In genomic region chr18:3247243-3248061, GRCh38 we compare ENCODE assay signal across 8 cellular contexts. TPM values are rescaled to one million over a fixed set of nuclear protein-coding genes. Genes with fewer than 3 reads are reported as not detected.
DNase-seq lines count a peak whose midpoint lies in the region; ATAC-seq and TF ChIP-seq lines count a peak whose summit lies in the region.

Gene MYL12A, plus strand, starts transcription at chr18:3247801. Its CDS starts 5,447 bp downstream, at chr18:3253248.

- H3K4me1 Mint-ChIP-seq in T-helper 2 cell treated with Interferon-gamma antibody and Interleukin-4, amounts not matched to agents 5 μg/mL and 100 μg/mL, for 36 hours (ENCODE audit: low read depth), result peaks cover 36% of the 10 kb centered on the region

- H3K4me3 ChIP-seq in ascending aorta, result peak within 1 kb of the TSS; percentile 81 to 92
- peak within 1 kb of the TSS; percentile 88 to 99 for H3K4me3 ChIP-seq in right atrium auricular region
- H3K4me3 ChIP-seq in uterus, result peak within 1 kb of the TSS; percentile 72 to 99

- DNase-seq in NCI-H1930 (lab: John Stamatoyannopoulos, UW) (peak; percentile 70 to 76), ascending aorta (ENCODE audit: low spot score in 2 of 2) (peak; percentile 92 to 99), right atrium auricular region (ENCODE audit: low spot score) (peak; percentile 99), pulmonary artery endothelial cell (ENCODE audit: low read depth, low spot score) (peak; percentile 97), uterus (peak; percentile 96 to 97)
- DNase-seq in T-helper 2 cell treated with Interferon-gamma antibody and Interleukin-4, amounts not matched to agents 5 μg/mL and 100 μg/mL, for 36 hours (ENCODE audit: low spot score), result peak; percentile 98

- TF ChIP-seq CTCF in ascending aorta (IDR thresholded peaks at IDR 0.05), result peak in 2 of 3 experiments; percentile 2 to 29
- TF ChIP-seq CTCF in right atrium auricular region (IDR thresholded peaks at IDR 0.05), result no peak
- peak in 2 of 4 experiments; percentile 4 to 18 for TF ChIP-seq CTCF in uterus (IDR thresholded peaks at IDR 0.05)

- no peaks in the 10 kb centered on the region for H3K9me3 Mint-ChIP-seq in T-helper 2 cell treated with Interferon-gamma antibody and Interleukin-4, amounts not matched to agents 5 μg/mL and 100 μg/mL, for 36 hours

- H3K27me3 Mint-ChIP-seq in T-helper 2 cell treated with Interferon-gamma antibody and Interleukin-4, amounts not matched to agents 5 μg/mL and 100 μg/mL, for 36 hours (ENCODE audit: low read depth), result peaks cover 2% of the 10 kb centered on the region

- H3K27ac Mint-ChIP-seq in T-helper 2 cell treated with Interferon-gamma antibody and Interleukin-4, amounts not matched to agents 5 μg/mL and 100 μg/mL, for 36 hours, result peak within 1 kb of the TSS; percentile 99

- peak within 1 kb of the TSS; percentile 88 for H3K4me3 Mint-ChIP-seq in T-helper 2 cell treated with Interferon-gamma antibody and Interleukin-4, amounts not matched to agents 5 μg/mL and 100 μg/mL, for 36 hours

- H3K27ac ChIP-seq in ascending aorta (peak within 1 kb of the TSS; percentile 100), right atrium auricular region (peak within 1 kb of the TSS; percentile 99 to 100), uterus (peak within 1 kb of the TSS; percentile 92 to 98)

- peaks cover 0 to 11% of the 10 kb centered on the region in 2 donors for H3K36me3 ChIP-seq in ascending aorta
- H3K36me3 ChIP-seq in right atrium auricular region, result peaks cover 24% of the 10 kb centered on the region
- no peaks in the 10 kb centered on the region for H3K36me3 ChIP-seq in uterus

- H3K9me3 ChIP-seq in ascending aorta (no peaks in the 10 kb centered on the region), right atrium auricular region (no peaks in the 10 kb centered on the region), uterus (no peaks in the 10 kb centered on the region)

- peaks cover 37% of the 10 kb centered on the region for H3K36me3 Mint-ChIP-seq in T-helper 2 cell treated with Interferon-gamma antibody and Interleukin-4, amounts not matched to agents 5 μg/mL and 100 μg/mL, for 36 hours (ENCODE audit: low read depth)

- H3K4me1 ChIP-seq in ascending aorta, result peaks cover 2 to 17% of the 10 kb centered on the region in 2 donors
- H3K4me1 ChIP-seq in right atrium auricular region, result peaks cover 0 to 56% of the 10 kb centered on the region in 2 donors
- H3K4me1 ChIP-seq in uterus, result peaks cover 0 to 6% of the 10 kb centered on the region in 2 donors

- no peaks in the 10 kb centered on the region for H3K27me3 ChIP-seq in ascending aorta
- no peaks in the 10 kb centered on the region for H3K27me3 ChIP-seq in right atrium auricular region
- no peaks in the 10 kb centered on the region for H3K27me3 ChIP-seq in uterus

- ATAC-seq in GM18502 (IDR thresholded peaks at IDR 0.05; ENCODE audit: poor library complexity, unreplicated experiment), result peak; percentile 85
- peak; percentile 76 for ATAC-seq in HG02970 (IDR thresholded peaks at IDR 0.05; ENCODE audit: low FRiP score, unreplicated experiment)

- intact Hi-C loops in ascending aorta (cut with DNase I), result loop anchor here (1.0 to 5.0 kb wide), 6 partner anchors 27 to 592 kb away; partner anchors contain the start of genes LPIN2 and SMCHD1
- intact Hi-C loops in uterus (cut with DNase I; ENCODE audit: low total_unique reads), result loop anchor here (10.0 kb wide), 1 partner anchor 323 kb away; no protein-coding TSS in a partner anchor

- peak; percentile 77 to 79 for TF ChIP-seq POLR2A in uterus (IDR thresholded peaks at IDR 0.05)

RNA-seq across cellular contexts. Expression of gene MYL12A, which starts in this region (rescaled TPM):
- 421 TPM for total RNA-seq in ascending aorta
- total RNA-seq in right atrium auricular region, result 1,000 to 10,000 TPM; 1,108 to 5,712 TPM
- total RNA-seq in pulmonary artery endothelial cell, result 895 and 1,553 TPM in 2 replicates
- total RNA-seq in uterus, result 100 to 1,000 TPM; 256 to 378 (median 305) TPM

Comparison
In these comparisons a context has a peak if more than half of its experiments do, and no peak if none do; other contexts are left out.
1. Peak in every context shown above with its lines: DNase-seq, ATAC-seq, H3K4me3 ChIP-seq and H3K27ac ChIP-seq.
2. CTCF ChIP-seq: peak in ascending aorta (2 of 3); none in right atrium auricular region (0 of 2).